Comparison of ENCODE assay signal across 1 cellular context in the genomic region with DNA sequence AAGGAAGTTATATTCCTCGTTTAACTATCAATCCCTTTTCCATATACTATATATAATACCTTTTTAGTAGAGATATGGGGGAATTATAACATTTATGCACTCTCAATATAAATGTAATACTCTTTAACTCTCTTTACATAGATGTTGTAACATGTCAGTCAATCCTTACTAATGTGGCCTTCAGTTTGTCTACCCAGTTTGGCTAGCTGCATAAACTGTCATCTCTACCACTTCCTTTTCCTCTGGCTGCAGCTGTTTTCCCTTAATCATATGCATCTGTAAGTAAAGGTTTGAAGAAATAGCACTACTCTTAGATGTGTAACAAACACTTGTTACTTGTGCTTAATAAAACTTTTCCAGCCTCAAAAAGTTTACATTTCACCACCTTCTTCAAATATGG.
TF ChIP-seq lines count a peak whose summit lies in the region.

No MANE protein-coding gene starts in this region.

TF ChIP-seq in GM12878, 131 proteins besides CTCF, POLR2A, EP300 and RAD21:
- TF ChIP-seq RAD51 (IDR thresholded peaks at IDR 0.05) (no peak), NFYA (IDR thresholded peaks at IDR 0.05; ENCODE audit: borderline replicate concordance, low read depth, low read length) (no peak), KDM1A (IDR thresholded peaks at IDR 0.05; ENCODE audit: borderline replicate concordance) (no peak), BRCA1 (IDR thresholded peaks at IDR 0.05; ENCODE audit: low read depth, low read length) (no peak), MXI1 (IDR thresholded peaks at IDR 0.05; ENCODE audit: low read depth, low read length) (no peak), SMAD5 (IDR thresholded peaks at IDR 0.05; ENCODE audit: low read depth) (no peak), SRF (IDR thresholded peaks at IDR 0.05; ENCODE audit: low read depth in 2 of 2, low read length in 2 of 2) (no peak), GABPA (IDR thresholded peaks at IDR 0.05; ENCODE audit: low read depth) (0 out of 2 replicates have a peak, but pooled peaks have one; percentile 23), RUNX3 (IDR thresholded peaks at IDR 0.05; ENCODE audit: low read length) (peak; percentile 42; the same call in 1 of the 2 replicates), SREBF1 (IDR thresholded peaks at IDR 0.05; ENCODE audit: low read length) (no peak), SPI1 (IDR thresholded peaks at IDR 0.05; ENCODE audit: borderline replicate concordance, insufficient read depth, low read depth, low read length) (peak; percentile 48; the same call in 1 of the 2 replicates)
- TF ChIP-seq, protein P1, sequence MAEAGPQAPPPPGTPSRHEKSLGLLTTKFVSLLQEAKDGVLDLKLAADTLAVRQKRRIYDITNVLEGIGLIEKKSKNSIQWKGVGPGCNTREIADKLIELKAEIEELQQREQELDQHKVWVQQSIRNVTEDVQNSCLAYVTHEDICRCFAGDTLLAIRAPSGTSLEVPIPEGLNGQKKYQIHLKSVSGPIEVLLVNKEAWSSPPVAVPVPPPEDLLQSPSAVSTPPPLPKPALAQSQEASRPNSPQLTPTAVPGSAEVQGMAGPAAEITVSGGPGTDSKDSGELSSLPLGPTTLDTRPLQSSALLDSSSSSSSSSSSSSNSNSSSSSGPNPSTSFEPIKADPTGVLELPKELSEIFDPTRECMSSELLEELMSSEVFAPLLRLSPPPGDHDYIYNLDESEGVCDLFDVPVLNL (IDR thresholded peaks at IDR 0.05; ENCODE audit: low read depth, low read length), result no peak
- TF ChIP-seq, protein P2, sequence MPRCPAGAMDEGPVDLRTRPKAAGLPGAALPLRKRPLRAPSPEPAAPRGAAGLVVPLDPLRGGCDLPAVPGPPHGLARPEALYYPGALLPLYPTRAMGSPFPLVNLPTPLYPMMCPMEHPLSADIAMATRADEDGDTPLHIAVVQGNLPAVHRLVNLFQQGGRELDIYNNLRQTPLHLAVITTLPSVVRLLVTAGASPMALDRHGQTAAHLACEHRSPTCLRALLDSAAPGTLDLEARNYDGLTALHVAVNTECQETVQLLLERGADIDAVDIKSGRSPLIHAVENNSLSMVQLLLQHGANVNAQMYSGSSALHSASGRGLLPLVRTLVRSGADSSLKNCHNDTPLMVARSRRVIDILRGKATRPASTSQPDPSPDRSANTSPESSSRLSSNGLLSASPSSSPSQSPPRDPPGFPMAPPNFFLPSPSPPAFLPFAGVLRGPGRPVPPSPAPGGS (IDR thresholded peaks at IDR 0.05; ENCODE audit: borderline replicate concordance, insufficient read depth, low read depth, low read length, poor library complexity, severe bottlenecking), result no peak
- TF ChIP-seq, protein P3, sequence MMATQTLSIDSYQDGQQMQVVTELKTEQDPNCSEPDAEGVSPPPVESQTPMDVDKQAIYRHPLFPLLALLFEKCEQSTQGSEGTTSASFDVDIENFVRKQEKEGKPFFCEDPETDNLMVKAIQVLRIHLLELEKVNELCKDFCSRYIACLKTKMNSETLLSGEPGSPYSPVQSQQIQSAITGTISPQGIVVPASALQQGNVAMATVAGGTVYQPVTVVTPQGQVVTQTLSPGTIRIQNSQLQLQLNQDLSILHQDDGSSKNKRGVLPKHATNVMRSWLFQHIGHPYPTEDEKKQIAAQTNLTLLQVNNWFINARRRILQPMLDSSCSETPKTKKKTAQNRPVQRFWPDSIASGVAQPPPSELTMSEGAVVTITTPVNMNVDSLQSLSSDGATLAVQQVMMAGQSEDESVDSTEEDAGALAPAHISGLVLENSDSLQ (IDR thresholded peaks at IDR 0.05), result peak; percentile 65
- TF ChIP-seq, protein P4, sequence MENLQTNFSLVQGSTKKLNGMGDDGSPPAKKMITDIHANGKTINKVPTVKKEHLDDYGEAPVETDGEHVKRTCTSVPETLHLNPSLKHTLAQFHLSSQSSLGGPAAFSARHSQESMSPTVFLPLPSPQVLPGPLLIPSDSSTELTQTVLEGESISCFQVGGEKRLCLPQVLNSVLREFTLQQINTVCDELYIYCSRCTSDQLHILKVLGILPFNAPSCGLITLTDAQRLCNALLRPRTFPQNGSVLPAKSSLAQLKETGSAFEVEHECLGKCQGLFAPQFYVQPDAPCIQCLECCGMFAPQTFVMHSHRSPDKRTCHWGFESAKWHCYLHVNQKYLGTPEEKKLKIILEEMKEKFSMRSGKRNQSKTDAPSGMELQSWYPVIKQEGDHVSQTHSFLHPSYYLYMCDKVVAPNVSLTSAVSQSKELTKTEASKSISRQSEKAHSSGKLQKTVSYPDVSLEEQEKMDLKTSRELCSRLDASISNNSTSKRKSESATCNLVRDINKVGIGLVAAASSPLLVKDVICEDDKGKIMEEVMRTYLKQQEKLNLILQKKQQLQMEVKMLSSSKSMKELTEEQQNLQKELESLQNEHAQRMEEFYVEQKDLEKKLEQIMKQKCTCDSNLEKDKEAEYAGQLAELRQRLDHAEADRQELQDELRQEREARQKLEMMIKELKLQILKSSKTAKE (IDR thresholded peaks at IDR 0.05; ENCODE audit: low read depth, poor library complexity, severe bottlenecking), result no peak
- TF ChIP-seq, protein P5, sequence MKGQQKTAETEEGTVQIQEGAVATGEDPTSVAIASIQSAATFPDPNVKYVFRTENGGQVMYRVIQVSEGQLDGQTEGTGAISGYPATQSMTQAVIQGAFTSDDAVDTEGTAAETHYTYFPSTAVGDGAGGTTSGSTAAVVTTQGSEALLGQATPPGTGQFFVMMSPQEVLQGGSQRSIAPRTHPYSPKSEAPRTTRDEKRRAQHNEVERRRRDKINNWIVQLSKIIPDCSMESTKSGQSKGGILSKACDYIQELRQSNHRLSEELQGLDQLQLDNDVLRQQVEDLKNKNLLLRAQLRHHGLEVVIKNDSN (IDR thresholded peaks at IDR 0.05; ENCODE audit: borderline replicate concordance, extremely low read length, insufficient read depth, low read depth, low read length), result no peak
TF ChIP-seq in GM12878: peak in this region for 4.
